Comparison of ENCODE assay signal across 8 cellular contexts in genomic region chr16:65119905-65120341, GRCh38. TPM values are rescaled to one million over a fixed set of nuclear protein-coding genes. Genes with fewer than 3 reads are reported as not detected.
DNase-seq lines count a peak whose midpoint lies in the region; ATAC-seq and TF ChIP-seq lines count a peak whose summit lies in the region.

No MANE protein-coding gene starts in this region.

- H3K4me1 Mint-ChIP-seq in naive thymus-derived CD8-positive, alpha-beta T cell: peaks cover 0 to 4% (median 0%) of the 10 kb centered on the region in 4 donors
- H3K4me1 Mint-ChIP-seq in natural killer cell treated with Interleukin-12 subunit alpha and Interleukin-12 subunit beta and Interleukin-15 and Interleukin-18, amount 100 ng/mL, for 72 hours (ENCODE audit: low read depth in 2 of 2): no peaks in the 10 kb centered on the region

- H3K27me3 ChIP-seq in subcutaneous abdominal adipose tissue (ENCODE audit: control insufficient read depth in 5 of 5, insufficient read depth in 4 of 5, low read length in 5 of 5): peaks cover 19 to 34% (median 30%) of the 10 kb centered on the region in 5 donors

- DNase-seq in left kidney (ENCODE audit: low read depth, low spot score): peak; percentile 73
- DNase-seq in NCI-H2107 (lab: John Stamatoyannopoulos, UW): no peak
- no peak for DNase-seq in naive thymus-derived CD8-positive, alpha-beta T cell
- no peak for DNase-seq in NCI-H524 (lab: John Stamatoyannopoulos, UW)
- no peak for DNase-seq in natural killer cell treated with Interleukin-12 subunit alpha and Interleukin-12 subunit beta and Interleukin-15 and Interleukin-18, amount 100 ng/mL, for 72 hours (ENCODE audit: low spot score)

- H3K4me3 ChIP-seq in HEK293 (ENCODE audit: low read depth, low read length) (no peak overlapping the region), subcutaneous abdominal adipose tissue (ENCODE audit: low read depth in 1 of 5, low read length in 5 of 5) (peak overlapping the region in 4 of 5 donors; percentile 36 to 69 (median 64))

- peaks cover 5% of the 10 kb centered on the region for H3K4me1 ChIP-seq in HEK293 (ENCODE audit: control insufficient read depth, insufficient read depth, low read length)
- H3K4me1 ChIP-seq in subcutaneous abdominal adipose tissue (ENCODE audit: control insufficient read depth in 5 of 5, insufficient read depth in 5 of 5, low read length in 5 of 5): peaks cover 0 to 41% (median 33%) of the 10 kb centered on the region in 5 donors

- H3K9me3 ChIP-seq in HEK293 (ENCODE audit: control insufficient read depth, insufficient read depth, low read depth, low read length): no peaks in the 10 kb centered on the region
- no peaks in the 10 kb centered on the region for H3K9me3 ChIP-seq in subcutaneous abdominal adipose tissue (ENCODE audit: control insufficient read depth in 5 of 5, low read length in 5 of 5)

- H3K9ac ChIP-seq in subcutaneous abdominal adipose tissue (ENCODE audit: low read length in 5 of 5): no peak overlapping the region

- peaks cover 0 to 8% (median 0%) of the 10 kb centered on the region in 3 donors for H3K36me3 Mint-ChIP-seq in naive thymus-derived CD8-positive, alpha-beta T cell
- H3K36me3 Mint-ChIP-seq in natural killer cell treated with Interleukin-12 subunit alpha and Interleukin-12 subunit beta and Interleukin-15 and Interleukin-18, amount 100 ng/mL, for 72 hours: no peaks in the 10 kb centered on the region

- no peak overlapping the region for H3K27ac Mint-ChIP-seq in naive thymus-derived CD8-positive, alpha-beta T cell
- no peak overlapping the region for H3K27ac Mint-ChIP-seq in natural killer cell treated with Interleukin-12 subunit alpha and Interleukin-12 subunit beta and Interleukin-15 and Interleukin-18, amount 100 ng/mL, for 72 hours

- peaks cover 14 to 51% (median 35%) of the 10 kb centered on the region in 5 donors for H3K27me3 Mint-ChIP-seq in naive thymus-derived CD8-positive, alpha-beta T cell
- H3K27me3 Mint-ChIP-seq in natural killer cell treated with Interleukin-12 subunit alpha and Interleukin-12 subunit beta and Interleukin-15 and Interleukin-18, amount 100 ng/mL, for 72 hours: peaks cover 16 to 19% of the 10 kb centered on the region in 2 donors

- no peak for TF ChIP-seq CTCF in HEK293 (tag by site-specific recombination; IDR thresholded peaks at IDR 0.05)

- H3K36me3 ChIP-seq in HEK293 (ENCODE audit: control insufficient read depth in 2 of 2, insufficient read depth in 1 of 2, low read length in 2 of 2) (no peaks in the 10 kb centered on the region), subcutaneous abdominal adipose tissue (ENCODE audit: control insufficient read depth in 5 of 5, insufficient read depth in 5 of 5, low read length in 5 of 5) (no peaks in the 10 kb centered on the region)

- peak overlapping the region; percentile 71; the same call in 1 of the 2 replicates for H3K27ac ChIP-seq in HEK293 (ENCODE audit: extremely low read depth, low read depth, low read length)
- peak overlapping the region; percentile 55 for H3K27ac ChIP-seq in cingulate gyrus (ENCODE audit: low read depth, low read length)
- H3K27ac ChIP-seq in subcutaneous abdominal adipose tissue (ENCODE audit: low read depth, low read length): peak overlapping the region; percentile 57

- peaks cover 0 to 15% (median 0%) of the 10 kb centered on the region in 9 donors for H3K9me3 Mint-ChIP-seq in naive thymus-derived CD8-positive, alpha-beta T cell
- H3K9me3 Mint-ChIP-seq in natural killer cell treated with Interleukin-12 subunit alpha and Interleukin-12 subunit beta and Interleukin-15 and Interleukin-18, amount 100 ng/mL, for 72 hours: no peaks in the 10 kb centered on the region

- POLR2A ChIA-PET in HEK293 (lab: Yijun Ruan, JAX): no interaction called here
- POLR2A ChIA-PET in naive thymus-derived CD8-positive, alpha-beta T cell (lab: Charles Lee): no interaction called here

- no peak for ATAC-seq in naive thymus-derived CD8-positive, alpha-beta T cell
- ATAC-seq in natural killer cell treated with Interleukin-12 subunit alpha and Interleukin-12 subunit beta and Interleukin-15 and Interleukin-18, amount 100 ng/mL, for 72 hours: no peak

- CTCF ChIA-PET in HEK293 (lab: Yijun Ruan, JAX): interaction anchor here (0.7 kb wide), 1 partner anchor 180 kb away, joined by 3 read pairs; no protein-coding TSS in a partner anchor

- H3K4me3 Mint-ChIP-seq in naive thymus-derived CD8-positive, alpha-beta T cell: no peak overlapping the region
- no peak overlapping the region for H3K4me3 Mint-ChIP-seq in natural killer cell treated with Interleukin-12 subunit alpha and Interleukin-12 subunit beta and Interleukin-15 and Interleukin-18, amount 100 ng/mL, for 72 hours

TF ChIP-seq in HEK293, 187 proteins besides CTCF, POLR2A, EP300 and RAD21:
- TF ChIP-seq ZNF202 (tag by site-specific recombination; IDR thresholded peaks at IDR 0.05; ENCODE audit: borderline replicate concordance) (no peak), KLF1 (tag by site-specific recombination; IDR thresholded peaks at IDR 0.05) (no peak), ZNF654 (tag by site-specific recombination; IDR thresholded peaks at IDR 0.05; ENCODE audit: low read depth) (no peak), ZBTB26 (tag by site-specific recombination; optimal IDR thresholded peaks at IDR 0.05) (no peak), SCRT2 (tag by site-specific recombination; IDR thresholded peaks at IDR 0.05) (no peak), SALL2 (tag by site-specific recombination; IDR thresholded peaks at IDR 0.05; ENCODE audit: borderline replicate concordance) (no peak), MZF1 (tag by site-specific recombination; IDR thresholded peaks at IDR 0.05; ENCODE audit: borderline replicate concordance) (no peak), ZBTB17 (tag by site-specific recombination; IDR thresholded peaks at IDR 0.05) (no peak)

RNA-seq across cellular contexts. Expression of gene CDH11, which starts 1.9 kb away (rescaled TPM):
- not detected for total RNA-seq in naive thymus-derived CD8-positive, alpha-beta T cell
- polyA plus RNA-seq in naive thymus-derived CD8-positive, alpha-beta T cell: not detected
- total RNA-seq in natural killer cell treated with Interleukin-12 subunit alpha and Interleukin-12 subunit beta and Interleukin-15 and Interleukin-18, amount 100 ng/mL, for 72 hours: not detected
